In genomic region chr6:27312950-27313271, GRCh38 we compare ENCODE assay signal across 8 cellular contexts. TPM values are rescaled to one million over a fixed set of nuclear protein-coding genes. Genes with fewer than 3 reads are reported as not detected.
DNase-seq lines count a peak whose midpoint lies in the region; ATAC-seq and TF ChIP-seq lines count a peak whose summit lies in the region.

No MANE protein-coding gene starts in this region.

- no peak for TF ChIP-seq EP300 in suprapubic skin (IDR thresholded peaks at IDR 0.05)

- H3K4me3 ChIP-seq in RWPE2 (ENCODE audit: severe bottlenecking) = peak overlapping the region; percentile 46
- H3K4me3 ChIP-seq in fibroblast of villous mesenchyme (ENCODE audit: low read depth, low read length) = peak overlapping the region; percentile 60
- peak overlapping the region; percentile 47 for H3K4me3 ChIP-seq in suprapubic skin

- H3K9me3 Mint-ChIP-seq in activated naive CD4-positive, alpha-beta T cell treated with anti-CD3 and anti-CD28 coated beads for 36 hours = no peaks in the 10 kb centered on the region

- DNase-seq in activated naive CD4-positive, alpha-beta T cell treated with anti-CD3 and anti-CD28 coated beads for 36 hours = no peak
- no peak for DNase-seq in activated naive CD4-positive, alpha-beta T cell (lab: John Stamatoyannopoulos, UW)
- DNase-seq in RWPE2 (ENCODE audit: low spot score) = no peak
- DNase-seq in fibroblast of villous mesenchyme (ENCODE audit: low read depth) = no peak
- no peak for DNase-seq in suprapubic skin (ENCODE audit: low spot score in 2 of 2)
- DNase-seq in NCI-H69 (lab: John Stamatoyannopoulos, UW) = no peak
- no peak for DNase-seq in HuH-7 (ENCODE audit: low spot score)
- DNase-seq in NCI-H1930 (lab: John Stamatoyannopoulos, UW) = no peak

- H3K27ac Mint-ChIP-seq in activated naive CD4-positive, alpha-beta T cell treated with anti-CD3 and anti-CD28 coated beads for 36 hours = no peak overlapping the region

- H3K4me1 Mint-ChIP-seq in activated naive CD4-positive, alpha-beta T cell treated with anti-CD3 and anti-CD28 coated beads for 36 hours (ENCODE audit: low read depth) = peaks cover 10% of the 10 kb centered on the region

- TF ChIP-seq POLR2A in suprapubic skin (IDR thresholded peaks at IDR 0.05) = no peak

- no peaks in the 10 kb centered on the region for H3K36me3 ChIP-seq in RWPE2 (ENCODE audit: low read depth)
- H3K36me3 ChIP-seq in suprapubic skin = no peaks in the 10 kb centered on the region

- no peaks in the 10 kb centered on the region for H3K36me3 Mint-ChIP-seq in activated naive CD4-positive, alpha-beta T cell treated with anti-CD3 and anti-CD28 coated beads for 36 hours (ENCODE audit: low read depth)

- TF ChIP-seq CTCF in RWPE2 (IDR thresholded peaks at IDR 0.05; ENCODE audit: poor library complexity, severe bottlenecking) (peak; percentile 72), fibroblast of villous mesenchyme (IDR thresholded peaks at IDR 0.05; ENCODE audit: insufficient read depth, low read depth, low read length) (no peak), suprapubic skin (IDR thresholded peaks at IDR 0.05) (no peak)

- WGBS in suprapubic skin = 18% methylated on average over 8 of the region's 8 CpGs

- no peak overlapping the region for H3K27ac ChIP-seq in RWPE2 (ENCODE audit: poor library complexity, severe bottlenecking)
- no peak overlapping the region for H3K27ac ChIP-seq in suprapubic skin

- CTCF ChIA-PET in activated naive CD4-positive, alpha-beta T cell treated with anti-CD3 and anti-CD28 coated beads for 36 hours (lab: Charles Lee) = interaction anchor here (0.6 to 1.8 kb wide), 12 partner anchors 9 to 459 kb away, joined by 3 to 8 read pairs (median 4); partner anchors contain the start of gene ZNF391

- H3K4me3 Mint-ChIP-seq in activated naive CD4-positive, alpha-beta T cell treated with anti-CD3 and anti-CD28 coated beads for 36 hours = peak overlapping the region; percentile 72

- intact Hi-C loops in activated naive CD4-positive, alpha-beta T cell treated with anti-CD3 and anti-CD28 coated beads for 36 hours (cut with micrococcal nuclease) = loop anchor here (1.0 to 5.0 kb wide), 9 partner anchors 62 to 439 kb away; no protein-coding TSS in a partner anchor

- H3K9me3 ChIP-seq in RWPE2 (ENCODE audit: severe bottlenecking) = no peaks in the 10 kb centered on the region
- H3K9me3 ChIP-seq in suprapubic skin = no peaks in the 10 kb centered on the region

- peaks cover 56% of the 10 kb centered on the region for H3K27me3 Mint-ChIP-seq in activated naive CD4-positive, alpha-beta T cell treated with anti-CD3 and anti-CD28 coated beads for 36 hours (ENCODE audit: low read depth)

- no peak for ATAC-seq in RWPE2 (ENCODE audit: low read depth)

- no peaks in the 10 kb centered on the region for H3K27me3 ChIP-seq in RWPE2 (ENCODE audit: insufficient read depth, poor library complexity, severe bottlenecking)
- peaks cover 68% of the 10 kb centered on the region for H3K27me3 ChIP-seq in suprapubic skin

- H3K4me1 ChIP-seq in RWPE2 (ENCODE audit: insufficient read depth, poor library complexity, severe bottlenecking) (no peaks in the 10 kb centered on the region), suprapubic skin (peaks cover 7% of the 10 kb centered on the region)

RNA-seq across cellular contexts. Expression of gene POM121L2, which starts 0.8 kb away (rescaled TPM):
- total RNA-seq in activated naive CD4-positive, alpha-beta T cell treated with anti-CD3 and anti-CD28 coated beads for 36 hours = not detected
- not detected in 2 replicates for total RNA-seq in fibroblast of villous mesenchyme
- not detected for total RNA-seq in suprapubic skin
